ENCODE assay signal across 22 cellular contexts in the genomic region with DNA sequence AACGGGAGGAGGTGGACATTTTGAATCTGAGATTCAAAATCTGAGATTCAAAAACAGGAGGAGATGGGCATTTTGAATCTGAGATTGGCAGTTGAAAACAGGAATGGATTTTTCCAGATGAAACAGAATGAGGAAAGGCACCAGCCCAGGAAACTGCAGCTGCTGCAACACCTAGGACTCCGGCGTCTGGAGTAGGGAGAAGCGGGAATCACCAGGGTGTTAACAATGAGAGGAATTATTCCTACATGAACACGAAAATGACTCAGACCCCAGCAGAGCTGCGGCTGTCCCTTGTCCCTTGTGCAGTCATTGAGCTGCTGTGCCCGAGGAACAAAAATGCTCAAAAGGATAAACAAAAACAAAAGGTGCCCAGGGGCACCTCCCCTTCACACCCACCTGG. TPM values are rescaled to one million over a fixed set of nuclear protein-coding genes. Genes with fewer than 3 reads are reported as not detected.
DNase-seq lines count a peak whose midpoint lies in the region; ATAC-seq, FAIRE-seq and TF ChIP-seq lines count a peak whose summit lies in the region.
"Had no signal": no experiment of that assay in that cellular context is flagged by ENCODE, and none has a peak within 500 bp of the region (broad histone marks: within the 10 kb centered on the region; RNA-seq: fewer than 3 reads in every experiment).

No MANE protein-coding gene starts in this region.

- H4K12ac ChIP-seq in trophoblast cell (ENCODE audit: low read depth, low read length) = no peak overlapping the region

- H3K9me2 ChIP-seq in GM23248 (ENCODE audit: insufficient read depth) (no peaks in the 10 kb centered on the region), PC-3 (replicated peaks; ENCODE audit: low read length) (no peaks in the 10 kb centered on the region)
- H3K9me2 ChIP-seq: SK-N-SH had no signal

- H4K8ac ChIP-seq in trophoblast cell (ENCODE audit: low read depth, low read length) = no peak overlapping the region

- no peak overlapping the region for H2BK5ac ChIP-seq in trophoblast cell (ENCODE audit: low read depth, low read length, poor library complexity)

- H3K23ac ChIP-seq in trophoblast cell (ENCODE audit: low read length) = no peak overlapping the region

- peaks cover 0 to 3% (median 3%) of the 10 kb centered on the region in 3 donors for H3K27me3 Mint-ChIP-seq in CD14-positive monocyte (ENCODE audit: low read depth in 3 of 3)
- H3K27me3 Mint-ChIP-seq: B cell; CD4-positive, alpha-beta T cell had no signal

- no peaks in the 10 kb centered on the region for H3K4me1 ChIP-seq in GM23248 (ENCODE audit: insufficient read depth)
- H3K4me1 ChIP-seq in PC-3 (ENCODE audit: insufficient read depth, low read length) = peaks cover 7% of the 10 kb centered on the region
- no peaks in the 10 kb centered on the region for H3K4me1 ChIP-seq in trophoblast cell (ENCODE audit: control insufficient read depth in 1 of 2, insufficient read depth in 2 of 2, low read length in 2 of 2)
- H3K4me1 ChIP-seq: Peyer's patch had no signal

- in situ Hi-C loops in GM23248 (cut with MboI) = no loop called here

- H3K27ac ChIP-seq in GM23248 (no peak overlapping the region), PC-3 (ENCODE audit: low read length) (no peak overlapping the region), trophoblast cell (ENCODE audit: low read depth, low read length) (no peak overlapping the region)
- H3K27ac ChIP-seq: Peyer's patch had no signal

- H2AK5ac ChIP-seq in trophoblast cell (ENCODE audit: low read length) = no peak overlapping the region

- no peaks in the 10 kb centered on the region for H3K79me1 ChIP-seq in trophoblast cell (ENCODE audit: low read length)

- H3K9ac ChIP-seq in GM23248 (no peak overlapping the region), PC-3 (ENCODE audit: low read length) (no peak overlapping the region), trophoblast cell (ENCODE audit: low read length) (peak overlapping the region; percentile 64)
- H3K9ac ChIP-seq: SK-N-SH had no signal

- H3K4ac ChIP-seq in trophoblast cell (ENCODE audit: low read depth, low read length) = no peak overlapping the region

- no peak overlapping the region for H3K4me3 Mint-ChIP-seq in CD14-positive monocyte
- H3K4me3 Mint-ChIP-seq: B cell; CD4-positive, alpha-beta T cell had no signal

- peak overlapping the region; percentile 19 for H2AFZ ChIP-seq in GM23248
- peak overlapping the region; percentile 53 for H2AFZ ChIP-seq in PC-3 (ENCODE audit: low read length)
- H2AFZ ChIP-seq in trophoblast cell (ENCODE audit: insufficient read depth, low read length, poor library complexity) = no peak overlapping the region

- H3K9me3 ChIP-seq in GM23248 (ENCODE audit: low read depth) (no peaks in the 10 kb centered on the region), PC-3 (ENCODE audit: low read length) (no peaks in the 10 kb centered on the region), trophoblast cell (ENCODE audit: insufficient read depth, low read depth, low read length) (peaks cover 3% of the 10 kb centered on the region)
- H3K9me3 ChIP-seq: Peyer's patch, SK-N-SH had no signal

- no peaks in the 10 kb centered on the region for H3K36me3 ChIP-seq in GM23248 (ENCODE audit: low read depth)
- H3K36me3 ChIP-seq in PC-3 (ENCODE audit: low read depth, low read length) = no peaks in the 10 kb centered on the region
- H3K36me3 ChIP-seq in trophoblast cell (ENCODE audit: control insufficient read depth in 1 of 2, insufficient read depth in 2 of 2, low read length in 2 of 2) = no peaks in the 10 kb centered on the region
- H3K36me3 ChIP-seq: Peyer's patch had no signal

- no peak overlapping the region for H3K27ac Mint-ChIP-seq in CD14-positive monocyte
- H3K27ac Mint-ChIP-seq: B cell; CD4-positive, alpha-beta T cell had no signal

- H3K4me2 ChIP-seq in GM23248 (ENCODE audit: unreplicated experiment) (no peak overlapping the region), PC-3 (ENCODE audit: low read length) (peak overlapping the region; percentile 20), trophoblast cell (ENCODE audit: low read length) (no peak overlapping the region)
- H3K4me2 ChIP-seq: SK-N-SH had no signal

- CTCF ChIA-PET in PC-3 (lab: Charles Lee) = interaction anchor here (0.5 kb wide), 1 partner anchor 470 kb away, joined by 6 read pairs; no protein-coding TSS in a partner anchor

- no peak for TF ChIP-seq POLR2A in GM12891 (IDR thresholded peaks at IDR 0.05; ENCODE audit: low read depth, low read length)

- ATAC-seq in PC-3 = peak; percentile 77
- no peak for ATAC-seq in left colon

- DNase-seq in GM23248 (peak; percentile 24), PC-3 (peak; percentile 71), astrocyte of the hippocampus (ENCODE audit: low read depth, low spot score) (peak; percentile 65), trophoblast cell (no peak), CD14-positive monocyte (ENCODE audit: low spot score) (no peak), left colon (no peak), iPS-NIHi11 (ENCODE audit: low spot score) (no peak), GM12891 (ENCODE audit: insufficient read length, low spot score) (no peak)
- DNase-seq: CD4-positive, alpha-beta T cell; DMS79; H7; NCI-H1105 treated with DMSO at 0.1 percent for 48 hours; NCI-H1694 treated with DMSO at 0.1 percent for 48 hours; NCI-H446; NCI-H774; Peyer's patch; Right ventricle myocardium superior; SK-N-SH; T-helper 1 cell had no signal

- H3K4me3 ChIP-seq in GM23248 (no peak overlapping the region), PC-3 (ENCODE audit: low read length) (no peak overlapping the region), trophoblast cell (ENCODE audit: low read depth, low read length) (no peak overlapping the region)
- H3K4me3 ChIP-seq: Peyer's patch had no signal

- peaks cover 1% of the 10 kb centered on the region for H3K4me1 Mint-ChIP-seq in CD14-positive monocyte

- 27 to 30% methylated on average over 7 of the region's 7 CpGs for WGBS in GM23248 (ENCODE audit: low coverage in 1 of 2, low lambda C conversion rate in 2 of 2, missing lambda C conversion rate in 2 of 2), 2 experiments
- no CpG with 5 or more reads among the region's 7 CpGs for WGBS in trophoblast cell (ENCODE audit: extremely low coverage, insufficient coverage, insufficient read length)

- peaks cover 0 to 2% (median 0%) of the 10 kb centered on the region in 7 donors for H3K9me3 Mint-ChIP-seq in CD14-positive monocyte
- H3K9me3 Mint-ChIP-seq: CD4-positive, alpha-beta T cell had no signal

- H3K79me2 ChIP-seq in GM23248 (ENCODE audit: insufficient read depth) (no peaks in the 10 kb centered on the region), PC-3 (ENCODE audit: low read length) (no peaks in the 10 kb centered on the region), trophoblast cell (ENCODE audit: control insufficient read depth, insufficient read depth, low read length, poor library complexity) (no peaks in the 10 kb centered on the region)

- H3K14ac ChIP-seq in trophoblast cell (ENCODE audit: low read length) = no peak overlapping the region

- H3F3A ChIP-seq in GM23248 (ENCODE audit: insufficient read depth) = no peaks in the 10 kb centered on the region
- H3F3A ChIP-seq in PC-3 (ENCODE audit: low read length, unreplicated experiment) = no peaks in the 10 kb centered on the region

- no peak overlapping the region for H4K91ac ChIP-seq in trophoblast cell (ENCODE audit: low read depth, low read length)

- FAIRE-seq in GM12891 (lab: Jason Lieb, UNC) = no peak
- FAIRE-seq: G401.6, HTR-8/SVneo had no signal

- H2BK12ac ChIP-seq in trophoblast cell (ENCODE audit: low read length) = no peak overlapping the region

- TF ChIP-seq CTCF in PC-3 (conservative IDR thresholded peaks at IDR 0.05; ENCODE audit: low read depth, low read length) (no peak), CD14-positive monocyte (IDR thresholded peaks at IDR 0.05) (no peak)

- H3K27me3 ChIP-seq in GM23248 (replicated peaks; ENCODE audit: insufficient read depth) (no peaks in the 10 kb centered on the region), PC-3 (ENCODE audit: low read length) (no peaks in the 10 kb centered on the region), trophoblast cell (ENCODE audit: insufficient read depth, low read length) (no peaks in the 10 kb centered on the region)
- H3K27me3 ChIP-seq: Peyer's patch had no signal

- H3K18ac ChIP-seq in trophoblast cell (ENCODE audit: low read length) = no peak overlapping the region

- H2BK120ac ChIP-seq in trophoblast cell (ENCODE audit: insufficient read depth, low read length, poor library complexity) = no peak overlapping the region

- BruUV-seq in PC-3 (replicated peaks; lab: Mats Ljungman, UMichigan) = no TSS peak

- intact Hi-C loops in PC-3 (cut with micrococcal nuclease) = no loop called here
- intact Hi-C loops in CD14-positive monocyte (cut with micrococcal nuclease) = no loop called here
- intact Hi-C loops in left colon (cut with DNase I, micrococcal nuclease) = no loop called here

- H4K20me1 ChIP-seq in GM23248 (ENCODE audit: insufficient read depth) (no peaks in the 10 kb centered on the region), PC-3 (ENCODE audit: low read length) (no peaks in the 10 kb centered on the region)

- POLR2A ChIA-PET in PC-3 (lab: Charles Lee; ENCODE audit: unreplicated experiment) = no interaction called here

- no peaks in the 10 kb centered on the region for H3K36me3 Mint-ChIP-seq in CD14-positive monocyte

TF ChIP-seq in GM12891, 5 proteins besides CTCF, POLR2A, EP300 and RAD21:
- TF ChIP-seq POLR2AphosphoS5 (IDR thresholded peaks at IDR 0.05; ENCODE audit: low read depth, low read length) (no peak), POU2F2 (IDR thresholded peaks at IDR 0.05; ENCODE audit: low read depth, low read length) (no peak), SPI1 (IDR thresholded peaks at IDR 0.05; ENCODE audit: low read depth, low read length) (no peak), TAF1 (IDR thresholded peaks at IDR 0.05; ENCODE audit: low read depth, low read length) (no peak), PAX5 (IDR thresholded peaks at IDR 0.05; ENCODE audit: insufficient read depth, low read length, severe bottlenecking) (no peak)

RNA-seq across cellular contexts. Expression of a gene that starts 59.9 kb away (rescaled TPM):
- total RNA-seq in GM23248 (2014; rRNA removed; shearing (Covaris generic)) = 7.7 and 15.0 TPM in 2 replicates
- polyA plus RNA-seq in GM23248 (2016; fragmentation: Nextera tagmentation; extraction: Ambion mirVana) (12.4 and 15.3 TPM in 2 replicates), CD14-positive monocyte (1 to 10 TPM; 3.3 to 6.2 TPM)
- total RNA-seq in PC-3 (2014; rRNA removed) (83.0 and 94.5 TPM in 2 replicates), left colon (10 to 100 TPM; 26.6 to 30.7 TPM)
- polyA plus RNA-seq in trophoblast cell (2013) = 5.8 and 6.2 TPM in 2 replicates
- 9.2 TPM for polyA plus RNA-seq in GM12891 (2012; ENCODE audit: low read depth, missing spikeins)

Comparison
In these comparisons a context has a peak if more than half of its experiments do, and no peak if none do; other contexts are left out.
1. DNase-seq: peak in GM23248 (single experiment), PC-3 (single experiment) and astrocyte of the hippocampus (single experiment); none in trophoblast cell (0 of 2), CD14-positive monocyte (single experiment), left colon (0 of 2), iPS-NIHi11 (single experiment) and GM12891 (single experiment).